ENCODE assay signal across 10 cellular contexts in the genomic region with DNA sequence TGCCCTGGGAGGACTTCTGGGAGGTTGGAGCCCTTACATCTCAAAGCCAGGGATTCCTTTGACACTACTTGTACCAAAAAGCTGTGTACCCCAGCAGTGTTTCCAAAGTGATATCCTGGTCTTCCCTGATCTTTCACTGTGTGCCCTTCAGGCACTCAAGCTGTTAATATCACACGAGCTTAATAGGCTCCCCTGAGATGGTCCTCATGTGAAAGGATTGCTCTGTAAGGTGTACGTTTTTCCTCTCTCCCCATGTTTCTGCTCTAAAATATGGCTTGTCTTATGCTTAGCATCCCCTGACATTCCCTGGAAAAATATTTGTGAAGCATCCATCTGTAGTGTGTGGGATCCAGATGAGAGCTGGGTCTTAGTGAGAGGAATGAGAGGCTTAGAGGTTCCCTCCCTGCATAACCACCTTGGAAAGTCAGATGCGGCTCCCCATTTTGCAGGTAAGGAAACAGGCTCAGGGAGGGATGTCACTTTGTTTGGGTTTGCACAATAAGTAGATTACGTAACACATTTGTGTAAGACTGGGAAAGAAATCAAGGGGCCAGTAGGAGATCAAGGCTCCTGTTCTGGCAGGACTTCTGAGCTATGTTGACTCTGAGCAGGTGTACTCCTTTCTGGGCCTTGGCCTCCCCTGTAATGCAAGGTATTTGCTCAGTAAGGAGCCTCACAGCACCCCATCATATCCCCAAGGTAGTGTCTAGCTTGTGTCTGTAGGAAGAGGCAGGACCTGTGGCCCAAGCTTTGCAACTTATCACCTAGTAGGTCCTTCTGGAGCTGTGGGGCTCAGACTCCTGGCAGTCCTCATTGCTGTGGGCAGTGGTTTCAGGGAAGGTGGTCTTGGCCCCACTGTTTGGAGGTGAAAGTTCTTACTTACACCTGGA. TPM values are rescaled to one million over a fixed set of nuclear protein-coding genes. Genes with fewer than 3 reads are reported as not detected.
A peak's percentile ranks its signal among the peaks of the same experiment; 100 is the strongest.
DNase-seq lines count a peak whose midpoint lies in the region; ATAC-seq and TF ChIP-seq lines count a peak whose summit lies in the region.
"Had no signal": no experiment of that assay in that cellular context is flagged by ENCODE, and none has a peak within 500 bp of the region (broad histone marks: within the 10 kb centered on the region; RNA-seq: fewer than 3 reads in every experiment).

No MANE protein-coding gene starts in this region.

- H3K9ac ChIP-seq in neuronal stem cell (ENCODE audit: low read depth, low read length, poor library complexity) = no peak overlapping the region

- TF ChIP-seq POLR2A in heart left ventricle (IDR thresholded peaks at IDR 0.05) (no peak), esophagus squamous epithelium (IDR thresholded peaks at IDR 0.05) (no peak), uterus (IDR thresholded peaks at IDR 0.05) (no peak)

- H2AFZ ChIP-seq in neuronal stem cell (ENCODE audit: low read length) = peak overlapping the region; percentile 93

- no peak overlapping the region for H2BK12ac ChIP-seq in neuronal stem cell (ENCODE audit: low read length)

- H3K18ac ChIP-seq in neuronal stem cell (ENCODE audit: low read length) = peak overlapping the region; percentile 93

- H3K4me1 ChIP-seq in heart left ventricle = peaks cover 8 to 34% (median 27%) of the 10 kb centered on the region in 12 donors
- peaks cover 23 to 38% (median 35%) of the 10 kb centered on the region in 3 donors for H3K4me1 ChIP-seq in esophagus squamous epithelium
- H3K4me1 ChIP-seq in neuronal stem cell (ENCODE audit: control insufficient read depth in 2 of 2, insufficient read depth in 1 of 2, low read depth in 1 of 2, low read length in 2 of 2) = peaks cover 16 to 22% of the 10 kb centered on the region in 2 donors
- H3K4me1 ChIP-seq in uterus = peaks cover 0 to 10% of the 10 kb centered on the region in 2 donors

- H2BK5ac ChIP-seq in neuronal stem cell (ENCODE audit: low read length) = no peak overlapping the region

- H3K4me3 ChIP-seq in heart left ventricle (peak overlapping the region in 5 of 12 donors; percentile 49 to 65 (median 57)), esophagus squamous epithelium (no peak overlapping the region), neuronal stem cell (ENCODE audit: low read length in 2 of 2) (no peak overlapping the region), uterus (no peak overlapping the region)

- H2BK15ac ChIP-seq in neuronal stem cell (ENCODE audit: low read length) = peak overlapping the region; percentile 74

- H4K91ac ChIP-seq in neuronal stem cell (ENCODE audit: low read depth, low read length, poor library complexity) = no peak overlapping the region

- DNase-seq in heart left ventricle = no peak
- DNase-seq in left cardiac atrium = no peak
- no peak for DNase-seq in esophagus squamous epithelium (lab: John Stamatoyannopoulos, UW)
- DNase-seq in neuronal stem cell (ENCODE audit: low spot score) = no peak
- DNase-seq in uterus = no peak
- DNase-seq in UCSD-AML1 (lab: John Stamatoyannopoulos, UW; ENCODE audit: unreplicated experiment) = no peak
- no peak for DNase-seq in hepatic stellate cell (ENCODE audit: low spot score)
- DNase-seq: activated CD4-positive, alpha-beta T cell treated with anti-CD3 and anti-CD28 coated beads, Interleukin-2, amount 50 U/mL, for 1 hour; NCI-H774 had no signal

- H2BK120ac ChIP-seq in neuronal stem cell (ENCODE audit: low read depth, low read length) = no peak overlapping the region

- peaks cover 0 to 23% (median 18%) of the 10 kb centered on the region in 9 donors for H3K36me3 ChIP-seq in heart left ventricle
- peaks cover 0 to 22% (median 0%) of the 10 kb centered on the region in 3 donors for H3K36me3 ChIP-seq in esophagus squamous epithelium
- H3K36me3 ChIP-seq in neuronal stem cell (replicated peaks in 1 of 2; ENCODE audit: control insufficient read depth in 2 of 2, insufficient read depth in 2 of 2, low read length in 2 of 2) = no peaks in the 10 kb centered on the region
- H3K36me3 ChIP-seq in uterus = no peaks in the 10 kb centered on the region

- no peak overlapping the region for H3K4ac ChIP-seq in neuronal stem cell (ENCODE audit: low read length)

- no peak overlapping the region for H3K4me2 ChIP-seq in neuronal stem cell (ENCODE audit: insufficient read depth, low read length, poor library complexity, severe bottlenecking)

- no peaks in the 10 kb centered on the region for H3K79me1 ChIP-seq in neuronal stem cell (ENCODE audit: low read depth, low read length)

- H4K8ac ChIP-seq in neuronal stem cell (ENCODE audit: low read depth, low read length) = peak overlapping the region; percentile 29

- no peak overlapping the region for H3K14ac ChIP-seq in neuronal stem cell (ENCODE audit: low read length)

- H3K27ac ChIP-seq in heart left ventricle (peak overlapping the region; percentile 57 to 94 (median 86)), esophagus squamous epithelium (peak overlapping the region; percentile 61 to 88 (median 77)), neuronal stem cell (replicated peaks; ENCODE audit: low read length) (no peak overlapping the region), uterus (peak overlapping the region; percentile 80 to 92)

- no peak overlapping the region for H3K23ac ChIP-seq in neuronal stem cell (ENCODE audit: low read depth, low read length, poor library complexity)

- TF ChIP-seq CTCF in heart left ventricle (IDR thresholded peaks at IDR 0.05) = no peak
- no peak for TF ChIP-seq CTCF in esophagus squamous epithelium (IDR thresholded peaks at IDR 0.05)
- no peak for TF ChIP-seq CTCF in uterus (IDR thresholded peaks at IDR 0.05)

- WGBS in heart left ventricle, 4 donors = 49 to 60% (median 58%) methylated on average over 4 of the region's 4 CpGs
- 34 to 40% methylated on average over 4 of the region's 4 CpGs for WGBS in esophagus squamous epithelium, 2 donors
- WGBS in neuronal stem cell (ENCODE audit: extremely low coverage in 2 of 2, insufficient read length in 2 of 2, insufficient replicate concordance in 1 of 2), 2 donors = no CpG with 5 or more reads among the region's 4 CpGs

- H2AK5ac ChIP-seq in neuronal stem cell (ENCODE audit: low read depth, low read length) = peak overlapping the region; percentile 15

- ATAC-seq in heart left ventricle (no peak), left cardiac atrium (no peak), GM18858 (IDR thresholded peaks at IDR 0.05; ENCODE audit: unreplicated experiment) (no peak)

- intact Hi-C loops in heart left ventricle (cut with DNase I) (loop anchor here in 7 of 10 donors (10.0 kb wide), 4 partner anchors 73 to 363 kb away; a partner anchor contains a TSS), left cardiac atrium (cut with DNase I) (no loop called here), esophagus squamous epithelium (cut with DNase I) (no loop called here), uterus (cut with DNase I; ENCODE audit: low total_unique reads) (no loop called here)

- H3K9me3 ChIP-seq in heart left ventricle = no peaks in the 10 kb centered on the region
- H3K9me3 ChIP-seq in esophagus squamous epithelium = no peaks in the 10 kb centered on the region
- peaks cover 1 to 5% of the 10 kb centered on the region in 2 donors for H3K9me3 ChIP-seq in neuronal stem cell (replicated peaks in 1 of 2; ENCODE audit: control insufficient read depth in 2 of 2, insufficient read depth in 1 of 2, low read depth in 1 of 2, low read length in 2 of 2)
- no peaks in the 10 kb centered on the region for H3K9me3 ChIP-seq in uterus

- H3K27me3 ChIP-seq in heart left ventricle (no peaks in the 10 kb centered on the region), esophagus squamous epithelium (no peaks in the 10 kb centered on the region), neuronal stem cell (ENCODE audit: control insufficient read depth in 3 of 3, insufficient read depth in 3 of 3, low read depth in 1 of 3, low read length in 3 of 3) (no peaks in the 10 kb centered on the region), uterus (no peaks in the 10 kb centered on the region)

RNA-seq across cellular contexts. Expression of a gene that starts 0.7 kb away (rescaled TPM):
- total RNA-seq in heart left ventricle (10 to 100 TPM; 17.6 to 41.9 (median 31.1) TPM), left cardiac atrium (10 to 100 TPM; 20.1 to 28.2 TPM), esophagus squamous epithelium (10 to 100 TPM in 2 of 4 donors, 1 to 10 TPM in 2; 5.3 to 14.1 (median 10.0) TPM), uterus (10 to 100 TPM; 10.3 to 33.7 (median 23.6) TPM)
- 10 to 100 TPM in 1 of 2 donors, 1 to 10 TPM in 1; 6.6 to 38.4 TPM for polyA plus RNA-seq in heart left ventricle
- 6.1 TPM for polyA plus RNA-seq in neuronal stem cell (2013, experiment 1 of 2)
- 5.8 TPM for polyA plus RNA-seq in neuronal stem cell (2013, experiment 2 of 2)

RNA-seq across cellular contexts. Expression of a gene that starts 39.5 kb away (rescaled TPM):
- total RNA-seq in heart left ventricle (100 to 1,000 TPM in 3 of 9 donors, 10 to 100 TPM in 6; 24.6 to 144 (median 62.5) TPM), left cardiac atrium (10 to 100 TPM; 50.0 to 55.1 TPM), esophagus squamous epithelium (10 to 100 TPM in 2 of 4 donors, 1 to 10 TPM in 2; 3.9 to 78.6 (median 10.8) TPM), uterus (100 to 1,000 TPM in 1 of 4 donors, 10 to 100 TPM in 3; 16.2 to 140 (median 61.2) TPM)
- polyA plus RNA-seq in heart left ventricle = 10 to 100 TPM; 39.2 to 47.9 TPM
- polyA plus RNA-seq in neuronal stem cell (2013, experiment 1 of 2) = 2.1 TPM
- 2.0 TPM for polyA plus RNA-seq in neuronal stem cell (2013, experiment 2 of 2)

RNA-seq across cellular contexts. Expression of a gene that starts 45.8 kb away (rescaled TPM):
- total RNA-seq in heart left ventricle = 10 to 100 TPM in 1 of 9 donors, 1 to 10 TPM in 8; 5.7 to 10.5 (median 6.9) TPM
- 1 to 10 TPM; 6.8 to 7.0 TPM for polyA plus RNA-seq in heart left ventricle
- 1 to 10 TPM; 5.3 to 7.1 TPM for total RNA-seq in left cardiac atrium
- total RNA-seq in esophagus squamous epithelium = 10 to 100 TPM in 3 of 4 donors, 1 to 10 TPM in 1; 8.3 to 24.6 (median 16.2) TPM
- polyA plus RNA-seq in neuronal stem cell (2013, experiment 1 of 2) = 31.2 TPM
- polyA plus RNA-seq in neuronal stem cell (2013, experiment 2 of 2) = 30.7 TPM
- total RNA-seq in uterus = 10 to 100 TPM; 21.0 to 27.4 (median 24.3) TPM

Comparison
In these comparisons a context has a peak if more than half of its experiments do, and no peak if none do; other contexts are left out.
1. intact Hi-C loops: an anchor here in heart left ventricle (10.0 kb wide); none called in left cardiac atrium, esophagus squamous epithelium and uterus.